8 cellular contexts compared by ENCODE assay signal in genomic region chr1:61083799-61084385, GRCh38. TPM values are rescaled to one million over a fixed set of nuclear protein-coding genes. Genes with fewer than 3 reads are reported as not detected.
DNase-seq lines count a peak whose midpoint lies in the region; ATAC-seq and TF ChIP-seq lines count a peak whose summit lies in the region.

No MANE protein-coding gene starts in this region.

- H3K27me3 ChIP-seq in GM23248 (replicated peaks; ENCODE audit: insufficient read depth): no peaks in the 10 kb centered on the region
- H3K27me3 ChIP-seq in WERI-Rb-1 (ENCODE audit: insufficient read depth, low read depth, severe bottlenecking): peaks cover 27% of the 10 kb centered on the region
- no peaks in the 10 kb centered on the region for H3K27me3 ChIP-seq in sigmoid colon

- intact Hi-C loops in sigmoid colon (cut with DNase I): loop anchor here (5.0 to 10.0 kb wide), 5 partner anchors 38 to 253 kb away; no protein-coding TSS in a partner anchor

- H3K36me3 ChIP-seq in GM23248 (ENCODE audit: low read depth) (no peaks in the 10 kb centered on the region), WERI-Rb-1 (no peaks in the 10 kb centered on the region), sigmoid colon (peaks cover 0 to 9% (median 4%) of the 10 kb centered on the region in 4 donors)

- peak overlapping the region; percentile 44 for H3K27ac ChIP-seq in GM23248
- H3K27ac ChIP-seq in WERI-Rb-1: no peak overlapping the region
- peak overlapping the region; percentile 95 to 97 (median 96) for H3K27ac ChIP-seq in sigmoid colon

- H3K4me1 Mint-ChIP-seq in glutamatergic neuron (ENCODE audit: low read depth, unreplicated experiment): peaks cover 26% of the 10 kb centered on the region

- peak overlapping the region; percentile 93 for H3K4me3 Mint-ChIP-seq in glutamatergic neuron (ENCODE audit: unreplicated experiment)

- H3K4me2 ChIP-seq in GM23248 (ENCODE audit: unreplicated experiment): peak overlapping the region; percentile 84

- peaks cover 8% of the 10 kb centered on the region for H3K27me3 Mint-ChIP-seq in glutamatergic neuron (ENCODE audit: unreplicated experiment)

- TF ChIP-seq POLR2A in sigmoid colon (IDR thresholded peaks at IDR 0.05): no peak

- TF ChIP-seq CTCF in WERI-Rb-1 (IDR thresholded peaks at IDR 0.05; ENCODE audit: low read depth, low read length) (no peak), glutamatergic neuron (IDR thresholded peaks at IDR 0.05; ENCODE audit: partially characterized antibody, unreplicated experiment) (no peak), sigmoid colon (IDR thresholded peaks at IDR 0.05) (no peak)

- no peaks in the 10 kb centered on the region for H3K9me2 ChIP-seq in GM23248 (ENCODE audit: insufficient read depth)

- no peak for TF ChIP-seq EP300 in sigmoid colon (IDR thresholded peaks at IDR 0.05)

- in situ Hi-C loops in GM23248 (cut with MboI): no loop called here

- peak overlapping the region; percentile 81 for H3K9ac ChIP-seq in GM23248

- no peak for ATAC-seq in HG02970 (IDR thresholded peaks at IDR 0.05; ENCODE audit: low FRiP score, unreplicated experiment)

- H3K9me3 Mint-ChIP-seq in glutamatergic neuron (ENCODE audit: unreplicated experiment): peaks cover 11% of the 10 kb centered on the region

- DNase-seq in GM23248 (peak; percentile 50), WERI-Rb-1 (no peak), glutamatergic neuron (no peak), sigmoid colon (no peak), T1000 (lab: John Stamatoyannopoulos, UW) (no peak), RPMI8226 (no peak), NCI-H1436 treated with DMSO at 0.1 percent for 48 hours (lab: John Stamatoyannopoulos, UW) (no peak)

- no peaks in the 10 kb centered on the region for H4K20me1 ChIP-seq in GM23248 (ENCODE audit: insufficient read depth)

- H3K36me3 Mint-ChIP-seq in glutamatergic neuron (ENCODE audit: unreplicated experiment): no peaks in the 10 kb centered on the region

- 3 to 8% methylated on average over 9 to 16 of the region's 19 CpGs for WGBS in GM23248 (ENCODE audit: low coverage in 1 of 2, low lambda C conversion rate in 2 of 2, missing lambda C conversion rate in 2 of 2), 2 experiments
- 9 to 20% methylated on average over 19 of the region's 19 CpGs for WGBS in sigmoid colon, 2 donors

- H3F3A ChIP-seq in GM23248 (ENCODE audit: insufficient read depth): peaks cover 24% of the 10 kb centered on the region

- peaks cover 32% of the 10 kb centered on the region for H3K4me1 ChIP-seq in GM23248 (ENCODE audit: insufficient read depth)
- peaks cover 0 to 67% (median 56%) of the 10 kb centered on the region in 4 donors for H3K4me1 ChIP-seq in sigmoid colon

- H3K4me3 ChIP-seq in GM23248: peak overlapping the region; percentile 83
- peak overlapping the region; percentile 73 for H3K4me3 ChIP-seq in WERI-Rb-1 (ENCODE audit: low read depth, low read length)
- peak overlapping the region; percentile 77 to 95 (median 84) for H3K4me3 ChIP-seq in sigmoid colon

- no peaks in the 10 kb centered on the region for H3K9me3 ChIP-seq in GM23248 (ENCODE audit: low read depth)
- no peaks in the 10 kb centered on the region for H3K9me3 ChIP-seq in WERI-Rb-1 (ENCODE audit: severe bottlenecking)
- no peaks in the 10 kb centered on the region for H3K9me3 ChIP-seq in sigmoid colon

- H2AFZ ChIP-seq in GM23248: peak overlapping the region; percentile 87

- H3K79me2 ChIP-seq in GM23248 (ENCODE audit: insufficient read depth): peaks cover 30% of the 10 kb centered on the region

- peak overlapping the region; percentile 76 for H3K27ac Mint-ChIP-seq in glutamatergic neuron (ENCODE audit: unreplicated experiment)

RNA-seq across cellular contexts. Expression of gene NFIA, which starts 1.5 kb away (rescaled TPM):
- total RNA-seq in GM23248 (2014; rRNA removed; shearing (Covaris generic)): 3.4 and 4.0 TPM in 2 replicates
- polyA plus RNA-seq in GM23248 (2016; fragmentation: Nextera tagmentation; extraction: Ambion mirVana): 7.7 and 8.8 TPM in 2 replicates
- total RNA-seq in glutamatergic neuron (ENCODE audit: unreplicated experiment): 16.4 TPM
- 100 to 1,000 TPM in 1 of 4 donors, 10 to 100 TPM in 3; 79.7 to 154 (median 89.1) TPM for total RNA-seq in sigmoid colon
- 1 to 10 TPM; 2.3 to 7.6 (median 4.2) TPM for polyA plus RNA-seq in sigmoid colon
